ENCODE assay signal across 8 cellular contexts in genomic region chr10:45001382-45002148, GRCh38. TPM values are rescaled to one million over a fixed set of nuclear protein-coding genes. Genes with fewer than 3 reads are reported as not detected.
A peak's percentile ranks its signal among the peaks of the same experiment; 100 is the strongest.
DNase-seq lines count a peak whose midpoint lies in the region; ATAC-seq, FAIRE-seq and TF ChIP-seq lines count a peak whose summit lies in the region.

No MANE protein-coding gene starts in this region.

- H3K9me3 ChIP-seq in OCI-LY7 (ENCODE audit: low read length) = peaks cover 33% of the 10 kb centered on the region; the same call in 1 of the 2 replicates
- H3K9me3 ChIP-seq in pancreas = no peaks in the 10 kb centered on the region
- H3K9me3 ChIP-seq in vagina = no peaks in the 10 kb centered on the region

- FAIRE-seq in pancreas (lab: Jason Lieb, UNC) = no peak

- ATAC-seq in GM19452 (IDR thresholded peaks at IDR 0.05; ENCODE audit: unreplicated experiment) = peak; percentile 75
- peak; percentile 60 for ATAC-seq in HG03469 (IDR thresholded peaks at IDR 0.05; ENCODE audit: unreplicated experiment)
- ATAC-seq in Right ventricle myocardium superior (ENCODE audit: poor library complexity) = peak; percentile 65
- ATAC-seq in pancreas = peak; percentile 72 to 74 (median 73)

- no peak for TF ChIP-seq POLR2A in vagina (IDR thresholded peaks at IDR 0.05)

- peak overlapping the region; percentile 90 for H3K4me2 ChIP-seq in OCI-LY7 (ENCODE audit: low read length)

- intact Hi-C loops in OCI-LY7 (cut with micrococcal nuclease; ENCODE audit: unreplicated experiment) (loop anchor here (2.0 to 10.0 kb wide), 5 partner anchors 43 to 1031 kb away; partner anchors contain the start of genes NCOA4, RASSF4, TIMM23 and ZFAND4), Right ventricle myocardium superior (cut with DNase I) (no loop called here), pancreas (cut with DNase I) (no loop called here), vagina (cut with DNase I) (no loop called here)

- H3K9me2 ChIP-seq in OCI-LY7 (ENCODE audit: insufficient read depth, low read length) = no peaks in the 10 kb centered on the region

- H3K36me3 ChIP-seq in OCI-LY7 (ENCODE audit: insufficient read depth, low read length) (peaks cover 39% of the 10 kb centered on the region), pancreas (peaks cover 0 to 10% (median 0%) of the 10 kb centered on the region in 3 donors), vagina (peaks cover 0 to 10% of the 10 kb centered on the region in 2 donors)

- WGBS in pancreas, 2 donors = 2% methylated on average over 13 of the region's 13 CpGs

- H3K27ac ChIP-seq in OCI-LY7 (ENCODE audit: low read depth, low read length, poor library complexity, severe bottlenecking) = peak overlapping the region; percentile 52
- H3K27ac ChIP-seq in pancreas = peak overlapping the region; percentile 87 to 96 (median 95)
- peak overlapping the region; percentile 92 for H3K27ac ChIP-seq in vagina

- peaks cover 39% of the 10 kb centered on the region for H3K79me2 ChIP-seq in OCI-LY7 (ENCODE audit: insufficient read depth, low read depth, low read length)

- H3K4me3 ChIP-seq in OCI-LY7 (ENCODE audit: low read depth, low read length, poor library complexity, severe bottlenecking) = peak overlapping the region; percentile 86
- peak overlapping the region; percentile 47 to 68 (median 60) for H3K4me3 ChIP-seq in pancreas
- peak overlapping the region; percentile 50 to 62 for H3K4me3 ChIP-seq in vagina

- H4K20me1 ChIP-seq in OCI-LY7 (ENCODE audit: insufficient read depth, low read length) = peaks cover 16% of the 10 kb centered on the region; the same call in 1 of the 2 replicates

- H3K4me1 ChIP-seq in OCI-LY7 (ENCODE audit: insufficient read depth, low read length, poor library complexity, severe bottlenecking) (peaks cover 26% of the 10 kb centered on the region), pancreas (peaks cover 18 to 38% (median 31%) of the 10 kb centered on the region in 3 donors), vagina (peaks cover 50% of the 10 kb centered on the region)

- POLR2A ChIA-PET in OCI-LY7 (lab: Charles Lee) = interaction anchor here (0.5 to 2.5 kb wide), 3 partner anchors 38 to 69 kb away, joined by 3 to 9 read pairs (median 4); no protein-coding TSS in a partner anchor

- DNase-seq in DMS 273 treated with DMSO at 0.1 percent for 48 hours (lab: John Stamatoyannopoulos, UW) (peak; percentile 33), OCI-LY7 (ENCODE audit: low spot score) (peak; percentile 72), Right ventricle myocardium superior (peak; percentile 89), pancreas (peak; percentile 74 to 88 (median 78)), vagina (ENCODE audit: extremely low spot score in 2 of 2) (peak; percentile 81 to 89)
- peak; percentile 52 for DNase-seq in activated naive CD4-positive, alpha-beta T cell treated with anti-CD3 and anti-CD28 coated beads, Interleukin-2, amount 50 U/mL, for 16 hours

- H2AFZ ChIP-seq in OCI-LY7 (ENCODE audit: low read length) = peak overlapping the region; percentile 50; the same call in 1 of the 2 replicates

- no TSS peak for BruUV-seq in OCI-LY7 (replicated peaks; lab: Mats Ljungman, UMichigan)

- H3K27me3 ChIP-seq in pancreas (no peaks in the 10 kb centered on the region), vagina (no peaks in the 10 kb centered on the region)

- TF ChIP-seq CTCF in OCI-LY7 (conservative IDR thresholded peaks at IDR 0.05; ENCODE audit: low read length) (no peak), pancreas (IDR thresholded peaks at IDR 0.05) (no peak), vagina (IDR thresholded peaks at IDR 0.05) (no peak)

- CTCF ChIA-PET in OCI-LY7 (lab: Charles Lee; ENCODE audit: unreplicated experiment) = no interaction called here

RNA-seq across cellular contexts. Expression of gene ZNF22, which starts 0.8 kb away (rescaled TPM):
- 46.6 and 50.6 TPM in 2 replicates for total RNA-seq in OCI-LY7 (2014; rRNA removed; shearing (Covaris generic))
- 33.3 and 36.6 TPM in 2 replicates for total RNA-seq in OCI-LY7 (2022)
- total RNA-seq in Right ventricle myocardium superior = 11.4 TPM
- total RNA-seq in pancreas = 10 to 100 TPM; 12.9 to 21.8 (median 20.0) TPM
- 10 to 100 TPM; 12.6 to 18.9 TPM for polyA plus RNA-seq in pancreas
- total RNA-seq in vagina = 20.6 TPM

RNA-seq across cellular contexts. Expression of gene DEPP1, which starts 23.0 kb away (rescaled TPM):
- total RNA-seq in OCI-LY7 (2014; rRNA removed; shearing (Covaris generic)) = 0.08 and 0.09 TPM in 2 replicates
- total RNA-seq in OCI-LY7 (2022) (not detected in 2 replicates), Right ventricle myocardium superior (35.1 TPM), pancreas (100 to 1,000 TPM in 4 of 6 donors, 10 to 100 TPM in 2; 68.9 to 222 (median 150) TPM), vagina (155 TPM)
- 100 to 1,000 TPM; 217 to 270 TPM for polyA plus RNA-seq in pancreas

RNA-seq across cellular contexts. Expression of gene RASSF4, which starts 42.0 kb away (rescaled TPM):
- 1.9 and 2.6 TPM in 2 replicates for total RNA-seq in OCI-LY7 (2014; rRNA removed; shearing (Covaris generic))
- total RNA-seq in OCI-LY7 (2022) (2.7 and 5.3 TPM in 2 replicates), Right ventricle myocardium superior (87.5 TPM), pancreas (10 to 100 TPM; 13.9 to 76.8 (median 35.7) TPM), vagina (29.2 TPM)
- polyA plus RNA-seq in pancreas = 100 to 1,000 TPM in 1 of 2 donors, 10 to 100 TPM in 1; 85.1 to 100 TPM

Comparison
In these comparisons a context has a peak if more than half of its experiments do, and no peak if none do; other contexts are left out.
1. Peak in every context shown above with its lines: DNase-seq, ATAC-seq, H3K4me3 ChIP-seq and H3K27ac ChIP-seq.
2. DNase-seq: peak in every context shown above with its lines; median percentile 89 in Right ventricle myocardium superior; 85 in vagina; 78 in pancreas; 72 in OCI-LY7; 52 in activated naive CD4-positive, alpha-beta T cell treated with anti-CD3 and anti-CD28 coated beads, Interleukin-2, amount 50 U/mL, for 16 hours; 33 in DMS 273 treated with DMSO at 0.1 percent for 48 hours.
3. RNA of gene DEPP1, which starts 23.0 kb away (total RNA-seq): 68.9 to 222 TPM in pancreas, 155 TPM in vagina (single experiment) and 35.1 TPM in Right ventricle myocardium superior (single experiment); 0.08 to 0.09 TPM in OCI-LY7; every median in the first group is over 10 times any median in the second.